22 cellular contexts compared by ENCODE assay signal in the genomic region with DNA sequence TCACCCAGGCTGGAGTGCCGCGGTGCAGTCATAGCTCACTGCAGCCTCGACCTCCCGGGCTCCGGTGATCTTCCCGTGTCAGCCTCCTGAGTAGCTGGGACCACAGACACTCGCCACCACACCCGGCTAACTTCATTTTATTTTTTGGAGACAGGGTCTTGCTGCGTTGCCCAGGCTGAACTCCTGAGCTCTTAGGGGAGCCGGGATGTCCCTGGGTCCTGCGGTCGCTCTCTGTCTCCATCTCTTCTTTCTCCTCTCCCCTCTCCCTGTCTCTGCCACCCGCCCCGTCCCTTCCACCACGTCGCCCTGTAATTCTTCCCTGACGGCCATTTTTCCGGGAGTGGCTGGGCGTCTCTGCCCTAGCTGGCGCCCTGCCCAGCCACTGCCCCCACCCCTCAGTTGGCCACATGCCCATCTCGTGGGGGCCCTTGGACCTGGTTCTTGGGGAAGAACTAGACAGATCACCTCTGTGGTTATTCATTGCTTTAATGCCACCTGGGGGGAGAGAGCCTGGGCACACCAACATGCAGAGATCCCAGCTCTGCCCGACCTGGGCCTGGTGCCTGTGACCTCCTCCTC. TPM values are rescaled to one million over a fixed set of nuclear protein-coding genes. Genes with fewer than 3 reads are reported as not detected.
DNase-seq lines count a peak whose midpoint lies in the region; ATAC-seq and TF ChIP-seq lines count a peak whose summit lies in the region.
"Had no signal": no experiment of that assay in that cellular context is flagged by ENCODE, and none has a peak within 500 bp of the region (broad histone marks: within the 10 kb centered on the region; RNA-seq: fewer than 3 reads in every experiment).

No MANE protein-coding gene starts in this region.

- H3K4me1 ChIP-seq in cardiac muscle cell (ENCODE audit: low read depth) = no peaks in the 10 kb centered on the region
- H3K4me1 ChIP-seq in right atrium auricular region = peaks cover 0 to 14% of the 10 kb centered on the region in 2 donors
- peaks cover 0 to 13% (median 9%) of the 10 kb centered on the region in 4 donors for H3K4me1 ChIP-seq in tibial artery

- H3K27me3 ChIP-seq in cardiac muscle cell (no peaks in the 10 kb centered on the region), right atrium auricular region (no peaks in the 10 kb centered on the region), tibial artery (no peaks in the 10 kb centered on the region)
- H3K27me3 ChIP-seq: brain microvascular endothelial cell had no signal

- TF ChIP-seq CTCF in cardiac muscle cell (IDR thresholded peaks at IDR 0.05; ENCODE audit: low read depth, low read length) (no peak), right atrium auricular region (IDR thresholded peaks at IDR 0.05) (no peak), type B pancreatic cell (conservative IDR thresholded peaks at IDR 0.05) (no peak), tibial artery (IDR thresholded peaks at IDR 0.05) (no peak)

- DNase-seq in cardiac muscle cell (ENCODE audit: low read depth in 1 of 2, low spot score in 1 of 2) = no peak
- no peak for DNase-seq in right atrium auricular region (ENCODE audit: low spot score)
- DNase-seq in memory B cell (ENCODE audit: low spot score in 2 of 2) = no peak
- DNase-seq in type B pancreatic cell (ENCODE audit: extremely low spot score, unreplicated experiment) = peak; percentile 70
- no peak for DNase-seq in tibial artery
- DNase-seq in A172 (ENCODE audit: low spot score) = no peak
- DNase-seq: activated naive CD8-positive, alpha-beta T cell treated with anti-CD3 and anti-CD28 coated beads, Interleukin-2, amount 10 ng/mL, durations not matched to agents 7 days and 5 days; activated T-cell treated with anti-CD3 and anti-CD28 coated beads, Interleukin-2, amount 50 U/mL, for 72 hours; brain microvascular endothelial cell; foreskin melanocyte; H7; KG1; nucleus accumbens had no signal

- H3K36me3 Mint-ChIP-seq in memory B cell = peaks cover 2% of the 10 kb centered on the region
- peaks cover 11% of the 10 kb centered on the region for H3K36me3 Mint-ChIP-seq in type B pancreatic cell
- H3K36me3 Mint-ChIP-seq: CD8-positive, alpha-beta memory T cell had no signal

- H3K9me3 Mint-ChIP-seq in memory B cell (no peaks in the 10 kb centered on the region), type B pancreatic cell (no peaks in the 10 kb centered on the region)
- H3K9me3 Mint-ChIP-seq: activated naive CD8-positive, alpha-beta T cell treated with anti-CD3 and anti-CD28 coated beads, Interleukin-2, amount 10 ng/mL, durations not matched to agents 7 days and 5 days; activated T-cell treated with anti-CD3 and anti-CD28 coated beads, Interleukin-2, amount 50 U/mL, for 72 hours; CD8-positive, alpha-beta memory T cell; T-helper 1 cell treated with Interleukin-12 subunit alpha and Interleukin-12 subunit beta and Interleukin-4 antibody, amounts not matched to agents 30 μg/mL and 1 μg/mL, for 36 hours had no signal

- H3K9me3 ChIP-seq in cardiac muscle cell (ENCODE audit: low read depth) (no peaks in the 10 kb centered on the region), right atrium auricular region (no peaks in the 10 kb centered on the region), tibial artery (no peaks in the 10 kb centered on the region)
- H3K9me3 ChIP-seq: stomach had no signal

- H3K4me3 Mint-ChIP-seq in memory B cell (no peak overlapping the region), type B pancreatic cell (no peak overlapping the region)
- H3K4me3 Mint-ChIP-seq: activated naive CD8-positive, alpha-beta T cell treated with anti-CD3 and anti-CD28 coated beads, Interleukin-2, amount 10 ng/mL, durations not matched to agents 7 days and 5 days; activated T-cell treated with anti-CD3 and anti-CD28 coated beads, Interleukin-2, amount 50 U/mL, for 72 hours; CD8-positive, alpha-beta memory T cell; T-helper 1 cell treated with Interleukin-12 subunit alpha and Interleukin-12 subunit beta and Interleukin-4 antibody, amounts not matched to agents 30 μg/mL and 1 μg/mL, for 36 hours had no signal

- H3K36me3 ChIP-seq in cardiac muscle cell = peaks cover 7% of the 10 kb centered on the region
- H3K36me3 ChIP-seq in right atrium auricular region = no peaks in the 10 kb centered on the region
- peaks cover 0 to 2% (median 0%) of the 10 kb centered on the region in 3 donors for H3K36me3 ChIP-seq in tibial artery

- no peak overlapping the region for H3K4me3 ChIP-seq in cardiac muscle cell
- H3K4me3 ChIP-seq in right atrium auricular region = no peak overlapping the region
- H3K4me3 ChIP-seq in tibial artery = no peak overlapping the region
- H3K4me3 ChIP-seq: coronary artery, stomach had no signal

- intact Hi-C loops in tibial artery (cut with DNase I; ENCODE audit: low total_unique reads) = no loop called here

- H3K27ac ChIP-seq in cardiac muscle cell (peak overlapping the region; percentile 39), right atrium auricular region (no peak overlapping the region), tibial artery (no peak overlapping the region)
- H3K27ac ChIP-seq: brain microvascular endothelial cell, coronary artery, stomach had no signal

- H3K27ac Mint-ChIP-seq in memory B cell (peak overlapping the region; percentile 93), type B pancreatic cell (peak overlapping the region; percentile 46)
- H3K27ac Mint-ChIP-seq: activated naive CD8-positive, alpha-beta T cell treated with anti-CD3 and anti-CD28 coated beads, Interleukin-2, amount 10 ng/mL, durations not matched to agents 7 days and 5 days; activated T-cell treated with anti-CD3 and anti-CD28 coated beads, Interleukin-2, amount 50 U/mL, for 72 hours; CD8-positive, alpha-beta memory T cell; T-helper 1 cell treated with Interleukin-12 subunit alpha and Interleukin-12 subunit beta and Interleukin-4 antibody, amounts not matched to agents 30 μg/mL and 1 μg/mL, for 36 hours had no signal

- H3K27me3 Mint-ChIP-seq in memory B cell (no peaks in the 10 kb centered on the region), type B pancreatic cell (no peaks in the 10 kb centered on the region)

- peaks cover 29% of the 10 kb centered on the region for H3K4me1 Mint-ChIP-seq in memory B cell
- H3K4me1 Mint-ChIP-seq in type B pancreatic cell (ENCODE audit: unreplicated experiment) = peaks cover 12% of the 10 kb centered on the region

- ATAC-seq in SK-N-SH treated with all-trans-retinoic acid at 6 μM for 48 hours = no peak
- ATAC-seq in memory B cell (ENCODE audit: low read depth) = no peak
- ATAC-seq in GM21381 (IDR thresholded peaks at IDR 0.05; ENCODE audit: unreplicated experiment) = no peak
- ATAC-seq: activated CD4-positive, CD25-positive, alpha-beta regulatory T cell treated with anti-CD3 and anti-CD28 coated beads, Interleukin-2, amount 50 U/mL, for 24 hours; activated T-cell treated with anti-CD3 and anti-CD28 coated beads, Interleukin-2, amount 50 U/mL, for 72 hours had no signal

TF ChIP-seq in SK-N-SH treated with all-trans-retinoic acid at 6 μM for 48 hours, 23 proteins besides CTCF, POLR2A, EP300 and RAD21:
- TF ChIP-seq ZFP3 (CRISPR knock-in tag; IDR thresholded peaks at IDR 0.05) = 0 out of 2 replicates have a peak, but pooled peaks have one; percentile 13
- TF ChIP-seq, protein P1, sequence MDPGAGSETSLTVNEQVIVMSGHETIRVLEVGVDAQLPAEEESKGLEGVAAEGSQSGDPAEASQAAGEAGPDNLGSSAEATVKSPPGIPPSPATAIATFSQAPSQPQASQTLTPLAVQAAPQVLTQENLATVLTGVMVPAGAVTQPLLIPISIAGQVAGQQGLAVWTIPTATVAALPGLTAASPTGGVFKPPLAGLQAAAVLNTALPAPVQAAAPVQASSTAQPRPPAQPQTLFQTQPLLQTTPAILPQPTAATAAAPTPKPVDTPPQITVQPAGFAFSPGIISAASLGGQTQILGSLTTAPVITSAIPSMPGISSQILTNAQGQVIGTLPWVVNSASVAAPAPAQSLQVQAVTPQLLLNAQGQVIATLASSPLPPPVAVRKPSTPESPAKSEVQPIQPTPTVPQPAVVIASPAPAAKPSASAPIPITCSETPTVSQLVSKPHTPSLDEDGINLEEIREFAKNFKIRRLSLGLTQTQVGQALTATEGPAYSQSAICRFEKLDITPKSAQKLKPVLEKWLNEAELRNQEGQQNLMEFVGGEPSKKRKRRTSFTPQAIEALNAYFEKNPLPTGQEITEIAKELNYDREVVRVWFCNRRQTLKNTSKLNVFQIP (CRISPR knock-in tag; IDR thresholded peaks at IDR 0.05; ENCODE audit: borderline replicate concordance, low read depth) = no peak

RNA-seq across cellular contexts. Expression of gene ARID3A, which starts 18.9 kb away (rescaled TPM):
- total RNA-seq in cardiac muscle cell (59.7 and 62.3 TPM in 2 replicates), right atrium auricular region (1 to 10 TPM; 1.7 to 3.4 TPM), type B pancreatic cell (ENCODE audit: low replicate concordance) (83.0 and 124 TPM in 2 replicates)
- polyA plus RNA-seq in cardiac muscle cell = 39.1 and 48.7 TPM in 2 replicates
- 2.4 and 4.4 TPM in 2 replicates for total RNA-seq in A172 (2014; rRNA removed; shearing (Covaris generic))

RNA-seq across cellular contexts. Expression of gene KISS1R, which starts 27.6 kb away (rescaled TPM):
- 0.46 and 1.2 TPM in 2 replicates for total RNA-seq in cardiac muscle cell
- polyA plus RNA-seq in cardiac muscle cell = 1.9 and 3.2 TPM in 2 replicates
- total RNA-seq in right atrium auricular region = not detected
- total RNA-seq in type B pancreatic cell (ENCODE audit: low replicate concordance) = 1.2 and 2.2 TPM in 2 replicates
- not detected in 2 replicates for total RNA-seq in A172 (2014; rRNA removed; shearing (Covaris generic))
- total RNA-seq: right cardiac atrium, stomach, urinary bladder had no signal
- polyA plus RNA-seq: right cardiac atrium, stomach had no signal

RNA-seq across cellular contexts. Expression of gene R3HDM4, which starts 31.7 kb away (rescaled TPM):
- 60.3 and 66.2 TPM in 2 replicates for total RNA-seq in cardiac muscle cell
- polyA plus RNA-seq in cardiac muscle cell = 82.1 and 86.7 TPM in 2 replicates
- 10 to 100 TPM; 19.5 to 30.4 TPM for total RNA-seq in right atrium auricular region
- total RNA-seq in type B pancreatic cell (ENCODE audit: low replicate concordance) = 48.8 and 56.7 TPM in 2 replicates
- total RNA-seq in A172 (2014; rRNA removed; shearing (Covaris generic)) = 23.0 and 29.7 TPM in 2 replicates

RNA-seq across cellular contexts. Expression of gene WDR18, which starts 39.4 kb away (rescaled TPM):
- total RNA-seq in cardiac muscle cell (136 and 143 TPM in 2 replicates), right atrium auricular region (10 to 100 TPM; 13.3 to 24.9 TPM), type B pancreatic cell (ENCODE audit: low replicate concordance) (59.5 and 65.4 TPM in 2 replicates)
- polyA plus RNA-seq in cardiac muscle cell = 241 and 262 TPM in 2 replicates
- total RNA-seq in A172 (2014; rRNA removed; shearing (Covaris generic)) = 41.8 and 42.6 TPM in 2 replicates

RNA-seq across cellular contexts. Expression of gene RNU6-9, which starts 51.5 kb away (rescaled TPM):
- total RNA-seq in cardiac muscle cell (not detected in 2 replicates), right atrium auricular region (not detected), type B pancreatic cell (ENCODE audit: low replicate concordance) (not detected in 2 replicates)
- not detected in 2 replicates for polyA plus RNA-seq in cardiac muscle cell
- not detected in 2 replicates for total RNA-seq in A172 (2014; rRNA removed; shearing (Covaris generic))
- total RNA-seq: activated naive CD8-positive, alpha-beta T cell treated with anti-CD3 and anti-CD28 coated beads, Interleukin-2, amount 10 ng/mL, durations not matched to agents 7 days and 5 days; activated T-cell treated with anti-CD3 and anti-CD28 coated beads, Interleukin-2, amount 50 U/mL, for 72 hours; CD8-positive, alpha-beta memory T cell; H7; right cardiac atrium; stomach; urinary bladder had no signal
- polyA plus RNA-seq: CD8-positive, alpha-beta memory T cell; right cardiac atrium; stomach; urinary bladder had no signal

Comparison
In these comparisons a context has a peak if more than half of its experiments do, and no peak if none do; other contexts are left out.
1. RNA of gene ARID3A, which starts 18.9 kb away (total RNA-seq): 83.0 to 124 TPM in type B pancreatic cell and 59.7 to 62.3 TPM in cardiac muscle cell; 2.4 to 4.4 TPM in A172 and 1.7 to 3.4 TPM in right atrium auricular region; every median in the first group is over 10 times any median in the second.